ENCODE assay signal across 20 cellular contexts in the genomic region with DNA sequence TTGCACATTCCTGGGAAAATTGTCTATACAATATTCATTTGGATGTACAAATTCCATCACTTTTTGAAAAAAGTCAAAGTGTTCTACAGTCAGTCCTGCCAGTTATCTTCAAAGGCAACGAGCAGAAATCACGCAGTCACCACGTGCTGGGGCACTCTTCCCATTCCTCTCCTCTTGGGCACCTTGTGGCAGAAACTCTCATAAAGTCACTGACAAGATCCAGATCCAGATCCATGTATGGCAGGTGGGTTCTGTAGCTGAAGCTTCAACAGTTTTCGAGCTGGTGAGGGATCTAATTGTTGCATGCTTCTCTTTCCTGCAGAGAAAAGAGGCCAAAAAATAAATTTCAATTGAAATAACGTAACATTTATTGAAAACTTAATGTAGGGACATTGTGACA. TPM values are rescaled to one million over a fixed set of nuclear protein-coding genes. Genes with fewer than 3 reads are reported as not detected.
DNase-seq lines count a peak whose midpoint lies in the region; ATAC-seq and TF ChIP-seq lines count a peak whose summit lies in the region.
"Had no signal": no experiment of that assay in that cellular context is flagged by ENCODE, and none has a peak within 500 bp of the region (broad histone marks: within the 10 kb centered on the region; RNA-seq: fewer than 3 reads in every experiment).

No MANE protein-coding gene starts in this region.

- intact Hi-C loops in left ventricle myocardium inferior (cut with micrococcal nuclease) (no loop called here), right cardiac atrium (cut with DNase I) (loop anchor here in 1 of 4 donors (5.0 kb wide), 1 partner anchor 35 kb away; no protein-coding TSS in a partner anchor)

- peak overlapping the region; percentile 24 for H3K27ac ChIP-seq in left ventricle myocardium inferior (replicated peaks)
- no peak overlapping the region for H3K27ac ChIP-seq in right cardiac atrium (ENCODE audit: low read length)
- H3K27ac ChIP-seq in rectal smooth muscle tissue (ENCODE audit: low read depth, low read length) = peak overlapping the region; percentile 44
- H3K27ac ChIP-seq: 22Rv1; A549; BLaER1 treated with 17β-estradiol and CSF1 and Interleukin-3, amounts not matched to agents 10 nM and 100 nM; C4-2B had no signal

- no peak overlapping the region for H3K4me3 ChIP-seq in left ventricle myocardium inferior
- H3K4me3 ChIP-seq in right cardiac atrium (ENCODE audit: low read length) = no peak overlapping the region
- H3K4me3 ChIP-seq in rectal smooth muscle tissue (ENCODE audit: low read length) = no peak overlapping the region
- H3K4me3 ChIP-seq: A549; BLaER1 treated with 17β-estradiol and CSF1 and Interleukin-3, amounts not matched to agents 10 nM and 100 nM; GM12878 had no signal

- H3K27me3 ChIP-seq in left ventricle myocardium inferior (ENCODE audit: low read depth) (no peaks in the 10 kb centered on the region), right cardiac atrium (ENCODE audit: control insufficient read depth, insufficient read depth) (no peaks in the 10 kb centered on the region), rectal smooth muscle tissue (ENCODE audit: control insufficient read depth, insufficient read depth, low read length) (no peaks in the 10 kb centered on the region)
- H3K27me3 ChIP-seq: BLaER1 treated with 17β-estradiol and CSF1 and Interleukin-3, amounts not matched to agents 10 nM and 100 nM had no signal

- no peak overlapping the region for H3K9ac ChIP-seq in rectal smooth muscle tissue (ENCODE audit: low read length)
- H3K9ac ChIP-seq: BLaER1 treated with 17β-estradiol and CSF1 and Interleukin-3, amounts not matched to agents 10 nM and 100 nM had no signal

- no peaks in the 10 kb centered on the region for H3K9me3 ChIP-seq in left ventricle myocardium inferior (replicated peaks)
- H3K9me3 ChIP-seq in right cardiac atrium (ENCODE audit: control insufficient read depth, low read length) = no peaks in the 10 kb centered on the region
- H3K9me3 ChIP-seq: A549; BLaER1 treated with 17β-estradiol and CSF1 and Interleukin-3, amounts not matched to agents 10 nM and 100 nM; Caco-2 had no signal

- TF ChIP-seq CTCF in left ventricle myocardium inferior (IDR thresholded peaks at IDR 0.05; ENCODE audit: borderline replicate concordance) = no peak

- H3K4me1 ChIP-seq in left ventricle myocardium inferior (peaks cover 40% of the 10 kb centered on the region), right cardiac atrium (ENCODE audit: control insufficient read depth, insufficient read depth, low read length) (no peaks in the 10 kb centered on the region), rectal smooth muscle tissue (ENCODE audit: control insufficient read depth, insufficient read depth, low read length) (peaks cover 3% of the 10 kb centered on the region)
- H3K4me1 ChIP-seq: A549 had no signal

- ATAC-seq in right cardiac atrium (no peak), GM21381 (IDR thresholded peaks at IDR 0.05; ENCODE audit: unreplicated experiment) (no peak)
- ATAC-seq: A549; CD8-positive, alpha-beta T cell; GM12878 had no signal

- WGBS in right cardiac atrium = 80% methylated on average over 5 of the region's 5 CpGs

- peaks cover 20% of the 10 kb centered on the region for H3K36me3 ChIP-seq in left ventricle myocardium inferior
- H3K36me3 ChIP-seq in rectal smooth muscle tissue (ENCODE audit: control insufficient read depth, insufficient read depth, low read length) = peaks cover 5% of the 10 kb centered on the region

- DNase-seq in left ventricle myocardium inferior (no peak), right cardiac atrium (no peak), DMS153 treated with DMSO at 0.1 percent for 48 hours (lab: John Stamatoyannopoulos, UW; ENCODE audit: unreplicated experiment) (no peak)
- DNase-seq: AML-193; Caco-2; Calu3; CD4-positive, alpha-beta T cell; CD8-positive, alpha-beta T cell; DMS53; DMS79; DND-41; EL; GDM1 had no signal

RNA-seq across cellular contexts. Expression of a gene that starts 6.7 kb away (rescaled TPM):
- total RNA-seq in left ventricle myocardium inferior (34.4 TPM), right cardiac atrium (10 to 100 TPM; 28.0 to 40.7 (median 34.7) TPM)
- 25.5 TPM for polyA plus RNA-seq in right cardiac atrium

RNA-seq across cellular contexts. Expression of a gene that starts 21.0 kb away (rescaled TPM):
- total RNA-seq in left ventricle myocardium inferior (4.8 TPM), right cardiac atrium (1 to 10 TPM; 4.9 to 7.5 (median 5.7) TPM)
- 5.0 TPM for polyA plus RNA-seq in right cardiac atrium
